In the genomic region with DNA sequence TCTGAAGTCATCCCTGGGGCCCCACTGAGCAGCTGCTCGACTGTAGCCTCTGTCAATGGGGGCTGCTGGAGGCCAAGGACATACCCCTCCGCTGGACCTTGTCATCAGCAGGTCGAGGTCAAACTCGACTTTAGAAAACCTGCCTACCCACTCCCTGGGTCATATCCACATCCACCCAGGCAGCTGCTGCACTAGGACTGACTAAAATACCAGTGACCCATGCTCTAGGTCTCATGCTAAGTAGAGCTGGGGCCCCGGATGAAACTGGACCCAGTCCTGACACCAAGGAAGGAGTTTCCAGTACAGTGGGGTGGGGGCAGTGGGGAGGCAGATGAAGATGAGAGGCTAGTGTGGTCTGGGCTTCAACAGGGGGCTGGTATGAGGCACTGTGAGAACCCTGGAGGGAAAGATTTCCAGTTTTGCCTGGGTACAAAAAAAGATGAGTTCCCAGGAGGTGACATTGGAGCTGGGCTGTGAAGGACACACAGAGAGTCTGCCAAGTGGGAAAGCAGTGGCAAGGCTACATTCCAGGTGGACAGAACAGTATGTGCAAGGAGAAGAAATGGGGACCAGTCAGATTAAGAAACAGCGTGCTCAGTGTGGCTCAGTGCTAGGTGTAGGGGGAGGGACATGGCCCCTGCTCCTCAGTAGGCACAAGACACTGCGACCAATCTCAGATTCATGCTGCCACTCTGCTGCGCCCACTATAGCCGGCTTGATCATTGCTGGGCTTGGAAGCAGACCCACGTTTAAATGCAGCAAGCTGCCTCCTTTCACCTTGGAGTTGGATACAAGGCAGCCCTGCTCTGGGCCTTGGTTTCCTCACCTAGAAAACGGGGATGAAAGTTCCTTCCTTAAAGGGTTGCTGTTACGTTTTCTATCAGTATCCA, we compare ENCODE assay signal across 1 cellular context.
TF ChIP-seq lines count a peak whose summit lies in the region.

No MANE protein-coding gene starts in this region.

TF ChIP-seq in HCT116, 20 proteins besides CTCF, POLR2A, EP300 and RAD21 (continued from another document):
- TF ChIP-seq FOSL1 (IDR thresholded peaks at IDR 0.05; ENCODE audit: low read depth) (no peak), CBX3 (IDR thresholded peaks at IDR 0.05; ENCODE audit: low read depth) (no peak), TCF7L2 (IDR thresholded peaks at IDR 0.05; ENCODE audit: borderline replicate concordance, extremely low read depth, insufficient read depth, insufficient read length) (no peak), SP1 (IDR thresholded peaks at IDR 0.05; ENCODE audit: low read depth) (no peak), ZFX (IDR thresholded peaks at IDR 0.05) (no peak), EZH2phosphoT487 (IDR thresholded peaks at IDR 0.05; ENCODE audit: borderline replicate concordance) (no peak), POLR2AphosphoS5 (IDR thresholded peaks at IDR 0.05; ENCODE audit: low read depth, low read length) (no peak; the same call in none of the 2 replicates), EGR1 (IDR thresholded peaks at IDR 0.05; ENCODE audit: low read depth) (no peak), JUND (IDR thresholded peaks at IDR 0.05) (no peak), ZNF274 (IDR thresholded peaks at IDR 0.05; ENCODE audit: low read depth, low read length) (no peak), SRF (IDR thresholded peaks at IDR 0.05; ENCODE audit: low read depth) (no peak), EZH2 (IDR thresholded peaks at IDR 0.05) (no peak), ELF1 (IDR thresholded peaks at IDR 0.05; ENCODE audit: borderline replicate concordance, low read depth) (no peak)
- TF ChIP-seq, protein P1, sequence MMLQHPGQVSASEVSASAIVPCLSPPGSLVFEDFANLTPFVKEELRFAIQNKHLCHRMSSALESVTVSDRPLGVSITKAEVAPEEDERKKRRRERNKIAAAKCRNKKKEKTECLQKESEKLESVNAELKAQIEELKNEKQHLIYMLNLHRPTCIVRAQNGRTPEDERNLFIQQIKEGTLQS (IDR thresholded peaks at IDR 0.05) = no peak
- TF ChIP-seq, protein P2, sequence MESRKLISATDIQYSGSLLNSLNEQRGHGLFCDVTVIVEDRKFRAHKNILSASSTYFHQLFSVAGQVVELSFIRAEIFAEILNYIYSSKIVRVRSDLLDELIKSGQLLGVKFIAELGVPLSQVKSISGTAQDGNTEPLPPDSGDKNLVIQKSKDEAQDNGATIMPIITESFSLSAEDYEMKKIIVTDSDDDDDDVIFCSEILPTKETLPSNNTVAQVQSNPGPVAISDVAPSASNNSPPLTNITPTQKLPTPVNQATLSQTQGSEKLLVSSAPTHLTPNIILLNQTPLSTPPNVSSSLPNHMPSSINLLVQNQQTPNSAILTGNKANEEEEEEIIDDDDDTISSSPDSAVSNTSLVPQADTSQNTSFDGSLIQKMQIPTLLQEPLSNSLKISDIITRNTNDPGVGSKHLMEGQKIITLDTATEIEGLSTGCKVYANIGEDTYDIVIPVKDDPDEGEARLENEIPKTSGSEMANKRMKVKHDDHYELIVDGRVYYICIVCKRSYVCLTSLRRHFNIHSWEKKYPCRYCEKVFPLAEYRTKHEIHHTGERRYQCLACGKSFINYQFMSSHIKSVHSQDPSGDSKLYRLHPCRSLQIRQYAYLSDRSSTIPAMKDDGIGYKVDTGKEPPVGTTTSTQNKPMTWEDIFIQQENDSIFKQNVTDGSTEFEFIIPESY (IDR thresholded peaks at IDR 0.05; ENCODE audit: extremely low read depth, insufficient replicate concordance, low read length) = no peak
- TF ChIP-seq, protein P3, sequence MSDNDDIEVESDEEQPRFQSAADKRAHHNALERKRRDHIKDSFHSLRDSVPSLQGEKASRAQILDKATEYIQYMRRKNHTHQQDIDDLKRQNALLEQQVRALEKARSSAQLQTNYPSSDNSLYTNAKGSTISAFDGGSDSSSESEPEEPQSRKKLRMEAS (IDR thresholded peaks at IDR 0.05) = no peak
- TF ChIP-seq, protein P4, sequence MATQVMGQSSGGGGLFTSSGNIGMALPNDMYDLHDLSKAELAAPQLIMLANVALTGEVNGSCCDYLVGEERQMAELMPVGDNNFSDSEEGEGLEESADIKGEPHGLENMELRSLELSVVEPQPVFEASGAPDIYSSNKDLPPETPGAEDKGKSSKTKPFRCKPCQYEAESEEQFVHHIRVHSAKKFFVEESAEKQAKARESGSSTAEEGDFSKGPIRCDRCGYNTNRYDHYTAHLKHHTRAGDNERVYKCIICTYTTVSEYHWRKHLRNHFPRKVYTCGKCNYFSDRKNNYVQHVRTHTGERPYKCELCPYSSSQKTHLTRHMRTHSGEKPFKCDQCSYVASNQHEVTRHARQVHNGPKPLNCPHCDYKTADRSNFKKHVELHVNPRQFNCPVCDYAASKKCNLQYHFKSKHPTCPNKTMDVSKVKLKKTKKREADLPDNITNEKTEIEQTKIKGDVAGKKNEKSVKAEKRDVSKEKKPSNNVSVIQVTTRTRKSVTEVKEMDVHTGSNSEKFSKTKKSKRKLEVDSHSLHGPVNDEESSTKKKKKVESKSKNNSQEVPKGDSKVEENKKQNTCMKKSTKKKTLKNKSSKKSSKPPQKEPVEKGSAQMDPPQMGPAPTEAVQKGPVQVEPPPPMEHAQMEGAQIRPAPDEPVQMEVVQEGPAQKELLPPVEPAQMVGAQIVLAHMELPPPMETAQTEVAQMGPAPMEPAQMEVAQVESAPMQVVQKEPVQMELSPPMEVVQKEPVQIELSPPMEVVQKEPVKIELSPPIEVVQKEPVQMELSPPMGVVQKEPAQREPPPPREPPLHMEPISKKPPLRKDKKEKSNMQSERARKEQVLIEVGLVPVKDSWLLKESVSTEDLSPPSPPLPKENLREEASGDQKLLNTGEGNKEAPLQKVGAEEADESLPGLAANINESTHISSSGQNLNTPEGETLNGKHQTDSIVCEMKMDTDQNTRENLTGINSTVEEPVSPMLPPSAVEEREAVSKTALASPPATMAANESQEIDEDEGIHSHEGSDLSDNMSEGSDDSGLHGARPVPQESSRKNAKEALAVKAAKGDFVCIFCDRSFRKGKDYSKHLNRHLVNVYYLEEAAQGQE (IDR thresholded peaks at IDR 0.05; ENCODE audit: low read depth) = no peak
